26 cellular contexts compared by ENCODE assay signal in genomic region chr17:72426321-72426720, GRCh38.
"Had no signal": no experiment of that assay in that cellular context is flagged by ENCODE, and none has a peak within 500 bp of the region (broad histone marks: within the 10 kb centered on the region; RNA-seq: fewer than 3 reads in every experiment).

No MANE protein-coding gene starts in this region.

- H3K27ac ChIP-seq: heart right ventricle, lower lobe of right lung, spleen, testis, upper lobe of left lung had no signal

- H3K4me1 ChIP-seq: lower lobe of right lung, testis had no signal

- H3K36me3 ChIP-seq: heart right ventricle, lower lobe of right lung, spleen, upper lobe of left lung had no signal

- ATAC-seq: activated T-cell treated with anti-CD3 and anti-CD28 coated beads, Interleukin-2, amount 50 U/mL, for 4 hours; heart right ventricle; left lobe of liver; lower lobe of right lung; natural killer cell had no signal

- H3K27ac Mint-ChIP-seq: activated B cell treated with CpG ODN at 0.5 μM for 24 hours; activated naive CD4-positive, alpha-beta T cell treated with anti-CD3 and anti-CD28 coated beads for 36 hours; activated naive CD8-positive, alpha-beta T cell treated with anti-CD3 and anti-CD28 coated beads, Interleukin-2, amount 10 ng/mL, durations not matched to agents 7 days and 5 days; dendritic cell treated with granulocyte-macrophage colony-stimulating factor and Interleukin-4, amounts not matched to agents 40 ng/mL and 50 ng/mL, for 4 days; immature natural killer cell; mesothelial cell of epicardium; natural killer cell had no signal

- H3K4me1 Mint-ChIP-seq: immature natural killer cell, natural killer cell had no signal

- H3K27me3 Mint-ChIP-seq: activated B cell treated with CpG ODN at 0.5 μM for 24 hours; activated naive CD8-positive, alpha-beta T cell treated with anti-CD3 and anti-CD28 coated beads, Interleukin-2, amount 10 ng/mL, durations not matched to agents 7 days and 5 days; dendritic cell treated with granulocyte-macrophage colony-stimulating factor and Interleukin-4, amounts not matched to agents 40 ng/mL and 50 ng/mL, for 4 days; progenitor cell of endocrine pancreas had no signal

- H3K9me3 ChIP-seq: heart right ventricle, lower lobe of right lung, spleen, testis, upper lobe of left lung had no signal

- H3K9me3 Mint-ChIP-seq: activated B cell treated with CpG ODN at 0.5 μM for 24 hours; activated naive CD4-positive, alpha-beta T cell treated with anti-CD3 and anti-CD28 coated beads for 36 hours; activated naive CD8-positive, alpha-beta T cell treated with anti-CD3 and anti-CD28 coated beads, Interleukin-2, amount 10 ng/mL, durations not matched to agents 7 days and 5 days; activated T-cell treated with anti-CD3 and anti-CD28 coated beads, Interleukin-2, amount 50 U/mL, for 4 hours; dendritic cell treated with granulocyte-macrophage colony-stimulating factor and Interleukin-4, amounts not matched to agents 40 ng/mL and 50 ng/mL, for 4 days; mesothelial cell of epicardium; natural killer cell had no signal

- DNase-seq: activated B cell treated with CpG ODN at 0.5 μM for 24 hours; activated CD4-positive, alpha-beta T cell treated with anti-CD3 and anti-CD28 coated beads for 4 hours; activated CD4-positive, alpha-beta T cell treated with anti-CD3 and anti-CD28 coated beads, Interleukin-2, amount 50 U/mL, for 48 hours; activated CD8-positive, alpha-beta memory T cell treated with anti-CD3 and anti-CD28 coated beads, Interleukin-2, amount 50 U/mL, for 48 hours; activated naive CD4-positive, alpha-beta T cell treated with anti-CD3 and anti-CD28 coated beads for 36 hours; activated naive CD8-positive, alpha-beta T cell treated with anti-CD3 and anti-CD28 coated beads, Interleukin-2, amount 10 ng/mL, durations not matched to agents 7 days and 5 days; activated T-cell treated with anti-CD3 and anti-CD28 coated beads, Interleukin-2, amount 50 U/mL, for 4 hours; amniotic stem cell; effector CD4-positive, alpha-beta T cell; erythroblast; foreskin fibroblast; heart right ventricle; immature natural killer cell; lower lobe of right lung; natural killer cell; retina; spleen; stimulated activated CD4-positive, alpha-beta T cell treated with anti-CD3 and anti-CD28 coated beads, Interleukin-4, amount 100 ng/mL, for 1 hour; stimulated activated naive CD4-positive, alpha-beta T cell; T-helper 9 cell; testis; upper lobe of left lung had no signal

- H3K36me3 Mint-ChIP-seq: activated naive CD8-positive, alpha-beta T cell treated with anti-CD3 and anti-CD28 coated beads, Interleukin-2, amount 10 ng/mL, durations not matched to agents 7 days and 5 days; immature natural killer cell; mesothelial cell of epicardium; natural killer cell had no signal

- H3K4me3 ChIP-seq: heart right ventricle, lower lobe of right lung, spleen, testis, upper lobe of left lung had no signal

- H3K27me3 ChIP-seq: testis, upper lobe of left lung had no signal

- H3K4me3 Mint-ChIP-seq: activated B cell treated with CpG ODN at 0.5 μM for 24 hours; activated naive CD4-positive, alpha-beta T cell treated with anti-CD3 and anti-CD28 coated beads for 36 hours; activated naive CD8-positive, alpha-beta T cell treated with anti-CD3 and anti-CD28 coated beads, Interleukin-2, amount 10 ng/mL, durations not matched to agents 7 days and 5 days; activated T-cell treated with anti-CD3 and anti-CD28 coated beads, Interleukin-2, amount 50 U/mL, for 4 hours; dendritic cell treated with granulocyte-macrophage colony-stimulating factor and Interleukin-4, amounts not matched to agents 40 ng/mL and 50 ng/mL, for 4 days; immature natural killer cell; mesothelial cell of epicardium; natural killer cell had no signal
